2 cellular contexts compared by ENCODE assay signal in the genomic region with DNA sequence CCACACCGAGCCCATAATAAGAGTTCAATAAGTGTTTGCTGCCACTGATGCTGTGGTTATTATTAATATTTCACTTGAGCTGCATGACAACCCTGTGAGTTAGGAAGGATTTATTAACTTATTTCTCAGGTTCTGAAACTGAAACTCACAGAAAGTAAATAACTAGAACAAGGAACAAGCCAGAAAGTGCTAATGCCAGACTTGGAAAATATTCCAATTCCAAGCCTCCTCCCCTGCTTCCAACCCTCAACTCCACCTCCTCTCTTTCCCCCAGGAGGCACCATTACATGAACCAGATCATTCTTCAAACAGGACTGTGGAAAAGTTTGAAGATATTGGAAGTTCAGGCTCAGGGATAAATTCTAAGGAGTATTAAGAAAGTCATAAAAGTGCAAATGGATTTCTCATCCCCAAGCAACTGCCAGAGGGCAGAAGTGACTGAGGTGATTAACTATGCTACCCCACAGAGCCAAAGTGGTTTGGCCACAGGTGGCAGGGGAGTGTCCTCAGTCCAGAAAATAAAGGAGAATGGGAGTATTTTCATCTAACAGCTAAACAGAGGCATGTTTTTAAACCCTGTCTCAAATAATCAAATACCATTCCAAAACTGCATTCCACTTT.
TF ChIP-seq lines count a peak whose summit lies in the region.

No MANE protein-coding gene starts in this region.

TF ChIP-seq in HEK293, 187 proteins besides CTCF, POLR2A, EP300 and RAD21 (continued from another document):
- peak; percentile 56; the same call in 1 of the 2 replicates for TF ChIP-seq SCRT2 (tag by site-specific recombination; IDR thresholded peaks at IDR 0.05)
- TF ChIP-seq ZIC2 (tag by site-specific recombination; IDR thresholded peaks at IDR 0.05), result peak; percentile 62
- TF ChIP-seq, protein P1, sequence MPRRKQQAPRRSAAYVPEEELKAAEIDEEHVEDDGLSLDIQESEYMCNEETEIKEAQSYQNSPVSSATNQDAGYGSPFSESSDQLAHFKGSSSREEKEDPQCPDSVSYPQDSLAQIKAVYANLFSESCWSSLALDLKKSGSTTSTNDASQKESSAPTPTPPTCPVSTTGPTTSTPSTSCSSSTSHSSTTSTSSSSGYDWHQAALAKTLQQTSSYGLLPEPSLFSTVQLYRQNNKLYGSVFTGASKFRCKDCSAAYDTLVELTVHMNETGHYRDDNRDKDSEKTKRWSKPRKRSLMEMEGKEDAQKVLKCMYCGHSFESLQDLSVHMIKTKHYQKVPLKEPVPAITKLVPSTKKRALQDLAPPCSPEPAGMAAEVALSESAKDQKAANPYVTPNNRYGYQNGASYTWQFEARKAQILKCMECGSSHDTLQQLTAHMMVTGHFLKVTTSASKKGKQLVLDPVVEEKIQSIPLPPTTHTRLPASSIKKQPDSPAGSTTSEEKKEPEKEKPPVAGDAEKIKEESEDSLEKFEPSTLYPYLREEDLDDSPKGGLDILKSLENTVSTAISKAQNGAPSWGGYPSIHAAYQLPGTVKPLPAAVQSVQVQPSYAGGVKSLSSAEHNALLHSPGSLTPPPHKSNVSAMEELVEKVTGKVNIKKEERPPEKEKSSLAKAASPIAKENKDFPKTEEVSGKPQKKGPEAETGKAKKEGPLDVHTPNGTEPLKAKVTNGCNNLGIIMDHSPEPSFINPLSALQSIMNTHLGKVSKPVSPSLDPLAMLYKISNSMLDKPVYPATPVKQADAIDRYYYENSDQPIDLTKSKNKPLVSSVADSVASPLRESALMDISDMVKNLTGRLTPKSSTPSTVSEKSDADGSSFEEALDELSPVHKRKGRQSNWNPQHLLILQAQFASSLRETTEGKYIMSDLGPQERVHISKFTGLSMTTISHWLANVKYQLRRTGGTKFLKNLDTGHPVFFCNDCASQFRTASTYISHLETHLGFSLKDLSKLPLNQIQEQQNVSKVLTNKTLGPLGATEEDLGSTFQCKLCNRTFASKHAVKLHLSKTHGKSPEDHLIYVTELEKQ (tag by site-specific recombination; IDR thresholded peaks at IDR 0.05; ENCODE audit: borderline replicate concordance), result no peak
- TF ChIP-seq PRDM10 (tag by site-specific recombination; IDR thresholded peaks at IDR 0.05), result peak; percentile 90
- no peak for TF ChIP-seq ZNF214 (tag by site-specific recombination; IDR thresholded peaks at IDR 0.05; ENCODE audit: borderline replicate concordance)
- TF ChIP-seq PRDM6 (tag by site-specific recombination; IDR thresholded peaks at IDR 0.05), result peak; percentile 25; the same call in 1 of the 2 replicates
- no peak for TF ChIP-seq ZNF426 (tag by site-specific recombination; IDR thresholded peaks at IDR 0.05)
- TF ChIP-seq ZNF350 (tag by site-specific recombination; IDR thresholded peaks at IDR 0.05), result no peak
- no peak for TF ChIP-seq ZSCAN23 (tag by site-specific recombination; IDR thresholded peaks at IDR 0.05)
- TF ChIP-seq GLIS1 (tag by site-specific recombination; IDR thresholded peaks at IDR 0.05), result peak; percentile 83
- TF ChIP-seq ZNF302 (tag by site-specific recombination; IDR thresholded peaks at IDR 0.05; ENCODE audit: low read depth), result no peak

TF ChIP-seq in WTC11, 78 proteins besides CTCF, POLR2A, EP300 and RAD21:
- TF ChIP-seq, protein P2, sequence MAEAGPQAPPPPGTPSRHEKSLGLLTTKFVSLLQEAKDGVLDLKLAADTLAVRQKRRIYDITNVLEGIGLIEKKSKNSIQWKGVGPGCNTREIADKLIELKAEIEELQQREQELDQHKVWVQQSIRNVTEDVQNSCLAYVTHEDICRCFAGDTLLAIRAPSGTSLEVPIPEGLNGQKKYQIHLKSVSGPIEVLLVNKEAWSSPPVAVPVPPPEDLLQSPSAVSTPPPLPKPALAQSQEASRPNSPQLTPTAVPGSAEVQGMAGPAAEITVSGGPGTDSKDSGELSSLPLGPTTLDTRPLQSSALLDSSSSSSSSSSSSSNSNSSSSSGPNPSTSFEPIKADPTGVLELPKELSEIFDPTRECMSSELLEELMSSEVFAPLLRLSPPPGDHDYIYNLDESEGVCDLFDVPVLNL (CRISPR knock-in tag; IDR thresholded peaks at IDR 0.05; ENCODE audit: borderline replicate concordance, low read depth), result no peak
- TF ChIP-seq RORB (CRISPR knock-in tag; IDR thresholded peaks at IDR 0.05) (no peak), SMAD4 (CRISPR knock-in tag; IDR thresholded peaks at IDR 0.05) (no peak), E2F5 (CRISPR knock-in tag; IDR thresholded peaks at IDR 0.05) (no peak), NR2C2 (CRISPR knock-in tag; IDR thresholded peaks at IDR 0.05) (no peak), NR1H2 (CRISPR knock-in tag; IDR thresholded peaks at IDR 0.05) (no peak), NFYB (CRISPR knock-in tag; conservative IDR thresholded peaks at IDR 0.05; ENCODE audit: low read depth) (no peak), JUN (CRISPR knock-in tag; IDR thresholded peaks at IDR 0.05) (no peak), MLX (CRISPR knock-in tag; IDR thresholded peaks at IDR 0.05) (no peak), STAT6 (CRISPR knock-in tag; conservative IDR thresholded peaks at IDR 0.05; ENCODE audit: low read depth) (no peak)
